In genomic region chr9:132761602-132762001, GRCh38 we compare ENCODE assay signal across 29 cellular contexts.
"Had no signal": no experiment of that assay in that cellular context is flagged by ENCODE, and none has a peak within 500 bp of the region (broad histone marks: within the 10 kb centered on the region; RNA-seq: fewer than 3 reads in every experiment).

No MANE protein-coding gene starts in this region.

- H3K4me1 Mint-ChIP-seq: stimulated activated effector memory CD8-positive, alpha-beta T cell treated with anti-CD3 and anti-CD28 coated beads, Interleukin-12 subunit alpha, Interleukin-12 subunit beta, amount 100 ng/mL, for 72 hours; stimulated activated memory B cell treated with anti-CD40 and anti-IgM and Interleukin-4, amounts not matched to agents 10 μg/mL and 1 μg/mL and 100 μg/mL, for 72 hours; stimulated activated naive B cell treated with anti-CD40 and anti-IgM and Interleukin-4, amounts not matched to agents 10 μg/mL and 1 μg/mL and 100 μg/mL, for 72 hours; stimulated activated naive CD8-positive, alpha-beta T cell treated with anti-CD3 and anti-CD28 coated beads, Interleukin-15, amount 100 ng/mL, for 72 hours had no signal

- H3K36me3 ChIP-seq: stomach, suprapubic skin, thoracic aorta, thyroid gland, tibial artery, tibial nerve, transverse colon, upper lobe of left lung, upper lobe of right lung, uterus, vagina had no signal

- H3K9me3 ChIP-seq: stomach, suprapubic skin, testis, thoracic aorta, thyroid gland, tibial artery, tibial nerve, transverse colon, upper lobe of left lung, upper lobe of right lung, uterus, vagina had no signal

- H3K4me3 Mint-ChIP-seq: stimulated activated effector memory CD8-positive, alpha-beta T cell treated with anti-CD3 and anti-CD28 coated beads, Interleukin-12 subunit alpha, Interleukin-12 subunit beta, amount 100 ng/mL, for 72 hours; stimulated activated memory B cell treated with anti-CD40 and anti-IgM and Interleukin-4, amounts not matched to agents 10 μg/mL and 1 μg/mL and 100 μg/mL, for 72 hours; stimulated activated naive B cell treated with anti-CD40 and anti-IgM and Interleukin-4, amounts not matched to agents 10 μg/mL and 1 μg/mL and 100 μg/mL, for 72 hours; stimulated activated naive CD8-positive, alpha-beta T cell treated with anti-CD3 and anti-CD28 coated beads, Interleukin-15, amount 100 ng/mL, for 72 hours; stimulated activated naive CD8-positive, alpha-beta T cell treated with anti-CD3 and anti-CD28 coated beads, Interleukin-15, Interleukin-2, amounts not matched to agents 100 ng/mL and 50 ng/mL, for 24 hours; type B pancreatic cell had no signal

- ATAC-seq: stimulated activated effector memory CD8-positive, alpha-beta T cell treated with anti-CD3 and anti-CD28 coated beads, Interleukin-12 subunit alpha, Interleukin-12 subunit beta, amount 100 ng/mL, for 72 hours; stimulated activated memory B cell treated with anti-CD40 and anti-IgM and Interleukin-4, amounts not matched to agents 10 μg/mL and 1 μg/mL and 100 μg/mL, for 72 hours; stimulated activated naive B cell treated with anti-CD40 and anti-IgM and Interleukin-4, amounts not matched to agents 10 μg/mL and 1 μg/mL and 100 μg/mL, for 72 hours; stimulated activated naive CD8-positive, alpha-beta T cell treated with anti-CD3 and anti-CD28 coated beads, Interleukin-15, amount 100 ng/mL, for 72 hours; stimulated activated naive CD8-positive, alpha-beta T cell treated with anti-CD3 and anti-CD28 coated beads, Interleukin-15, Interleukin-2, amounts not matched to agents 100 U/mL and 50 U/mL, for 24 hours; upper lobe of right lung had no signal

- H3K27ac ChIP-seq: stomach, suprapubic skin, testis, thoracic aorta, thyroid gland, tibial artery, tibial nerve, transverse colon, upper lobe of left lung, upper lobe of right lung, uterus, vagina had no signal

- FAIRE-seq: urothelium cell line had no signal

- H3K36me3 Mint-ChIP-seq: stimulated activated effector memory CD8-positive, alpha-beta T cell treated with anti-CD3 and anti-CD28 coated beads, Interleukin-12 subunit alpha, Interleukin-12 subunit beta, amount 100 ng/mL, for 72 hours; stimulated activated memory B cell treated with anti-CD40 and anti-IgM and Interleukin-4, amounts not matched to agents 10 μg/mL and 1 μg/mL and 100 μg/mL, for 72 hours; stimulated activated naive B cell treated with anti-CD40 and anti-IgM and Interleukin-4, amounts not matched to agents 10 μg/mL and 1 μg/mL and 100 μg/mL, for 72 hours; type B pancreatic cell had no signal

- H3K4me3 ChIP-seq: stomach, suprapubic skin, testis, thoracic aorta, thyroid gland, tibial artery, tibial nerve, transverse colon, upper lobe of left lung, upper lobe of right lung, uterus, vagina had no signal

- H3K27me3 Mint-ChIP-seq: stimulated activated memory B cell treated with anti-CD40 and anti-IgM and Interleukin-4, amounts not matched to agents 10 μg/mL and 1 μg/mL and 100 μg/mL, for 72 hours; stimulated activated naive CD8-positive, alpha-beta T cell treated with anti-CD3 and anti-CD28 coated beads, Interleukin-15, amount 100 ng/mL, for 72 hours had no signal

- H3K27ac Mint-ChIP-seq: stimulated activated effector memory CD8-positive, alpha-beta T cell treated with anti-CD3 and anti-CD28 coated beads, Interleukin-12 subunit alpha, Interleukin-12 subunit beta, amount 100 ng/mL, for 72 hours; stimulated activated memory B cell treated with anti-CD40 and anti-IgM and Interleukin-4, amounts not matched to agents 10 μg/mL and 1 μg/mL and 100 μg/mL, for 72 hours; stimulated activated naive B cell treated with anti-CD40 and anti-IgM and Interleukin-4, amounts not matched to agents 10 μg/mL and 1 μg/mL and 100 μg/mL, for 72 hours; stimulated activated naive CD8-positive, alpha-beta T cell treated with anti-CD3 and anti-CD28 coated beads, Interleukin-15, amount 100 ng/mL, for 72 hours; stimulated activated naive CD8-positive, alpha-beta T cell treated with anti-CD3 and anti-CD28 coated beads, Interleukin-15, Interleukin-2, amounts not matched to agents 100 ng/mL and 50 ng/mL, for 24 hours; type B pancreatic cell had no signal

- H3K4me1 ChIP-seq: stomach, suprapubic skin, testis, tibial artery, tibial nerve, transverse colon, upper lobe of left lung, upper lobe of right lung, uterus, vagina had no signal

- DNase-seq: stimulated activated CD4-positive, alpha-beta T cell treated with anti-CD3 and anti-CD28 coated beads, Interleukin-2, amount 100 ng/mL, for 48 hours; stimulated activated CD4-positive, alpha-beta T cell treated with anti-CD3 and anti-CD28 coated beads, Interleukin-4, amount 100 ng/mL, for 1 hour; stimulated activated CD4-positive, alpha-beta T cell treated with anti-CD3 and anti-CD28 coated beads, Interleukin-4, amount 100 ng/mL, for 24 hours; stimulated activated CD4-positive, alpha-beta T cell treated with anti-CD3 and anti-CD28 coated beads, Interleukin-4, amount 100 ng/mL, for 4 hours; stimulated activated CD8-positive, alpha-beta memory T cell treated with anti-CD3 and anti-CD28 coated beads, Interleukin-4, amount 100 ng/mL, for 48 hours; stimulated activated naive B cell treated with anti-CD40 and anti-IgM and Interleukin-4, amounts not matched to agents 10 μg/mL and 1 μg/mL and 100 μg/mL, for 72 hours; stimulated activated naive CD4-positive, alpha-beta T cell; stimulated activated naive CD4-positive, alpha-beta T cell treated with Interleukin-2 at 50 U/mL for 16 hours; stimulated activated naive CD8-positive, alpha-beta T cell treated with anti-CD3 and anti-CD28 coated beads, Interleukin-15, amount 100 ng/mL, for 72 hours; stimulated activated naive CD8-positive, alpha-beta T cell treated with anti-CD3 and anti-CD28 coated beads, Interleukin-15, Interleukin-2, amounts not matched to agents 100 U/mL and 50 U/mL, for 24 hours; stomach; substantia nigra; testis; tibial artery; transverse colon; trophoblast cell; upper lobe of left lung; uterus had no signal

- H3K9me3 Mint-ChIP-seq: stimulated activated effector memory CD8-positive, alpha-beta T cell treated with anti-CD3 and anti-CD28 coated beads, Interleukin-12 subunit alpha, Interleukin-12 subunit beta, amount 100 ng/mL, for 72 hours; stimulated activated memory B cell treated with anti-CD40 and anti-IgM and Interleukin-4, amounts not matched to agents 10 μg/mL and 1 μg/mL and 100 μg/mL, for 72 hours; stimulated activated naive B cell treated with anti-CD40 and anti-IgM and Interleukin-4, amounts not matched to agents 10 μg/mL and 1 μg/mL and 100 μg/mL, for 72 hours; stimulated activated naive CD8-positive, alpha-beta T cell treated with anti-CD3 and anti-CD28 coated beads, Interleukin-15, amount 100 ng/mL, for 72 hours; stimulated activated naive CD8-positive, alpha-beta T cell treated with anti-CD3 and anti-CD28 coated beads, Interleukin-15, Interleukin-2, amounts not matched to agents 100 ng/mL and 50 ng/mL, for 24 hours; type B pancreatic cell had no signal

- H3K27me3 ChIP-seq: stomach, suprapubic skin, testis, thyroid gland, tibial nerve, upper lobe of left lung, upper lobe of right lung, uterus, vagina had no signal
